ENCODE assay signal across 12 cellular contexts in the genomic region with DNA sequence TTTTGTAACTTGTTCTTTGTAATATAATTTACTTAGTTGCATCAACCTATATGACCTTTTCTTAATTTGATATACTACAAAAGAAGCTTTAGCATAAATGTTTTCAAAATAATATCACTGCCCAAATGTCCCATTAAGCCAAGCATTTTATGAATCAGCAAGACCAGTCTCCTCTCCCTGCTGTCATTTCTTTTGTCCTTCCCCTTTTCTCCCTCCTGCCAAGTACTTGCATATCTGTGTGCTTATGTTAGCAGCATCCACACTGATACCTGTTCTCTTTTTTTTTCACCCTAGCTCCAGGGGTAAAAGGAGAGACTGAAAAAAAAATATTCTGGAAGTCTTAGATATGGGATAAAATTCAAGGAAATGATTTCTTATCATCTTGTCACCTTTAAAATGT.
DNase-seq lines count a peak whose midpoint lies in the region; ATAC-seq and TF ChIP-seq lines count a peak whose summit lies in the region.
"Had no signal": no experiment of that assay in that cellular context is flagged by ENCODE, and none has a peak within 500 bp of the region (broad histone marks: within the 10 kb centered on the region; RNA-seq: fewer than 3 reads in every experiment).

No MANE protein-coding gene starts in this region.

- H3K27me3 ChIP-seq in IMR-90 (ENCODE audit: control insufficient read depth, insufficient read depth, low read length): no peaks in the 10 kb centered on the region
- H3K27me3 ChIP-seq: ovary had no signal

- H2BK120ac ChIP-seq in IMR-90 (ENCODE audit: low read depth, low read length): no peak overlapping the region

- in situ Hi-C loops in IMR-90 (cut with MboI; ENCODE audit: low sequenced_read_pairs): no loop called here
- in situ Hi-C loops in astrocyte of the spinal cord (cut with HindIII; ENCODE audit: low sequenced_read_pairs): no loop called here

- peaks cover 6% of the 10 kb centered on the region for H3K9me1 ChIP-seq in IMR-90 (ENCODE audit: insufficient read depth, low read length)

- no peaks in the 10 kb centered on the region for H3K9me3 Mint-ChIP-seq in activated CD8-positive, alpha-beta T cell treated with anti-CD3 and anti-CD28 coated beads, Interleukin-2, amount 10 ng/mL, durations not matched to agents 7 days and 5 days (ENCODE audit: insufficient read depth)
- H3K9me3 Mint-ChIP-seq: T-cell had no signal

- H3K27ac Mint-ChIP-seq in activated CD8-positive, alpha-beta T cell treated with anti-CD3 and anti-CD28 coated beads, Interleukin-2, amount 10 ng/mL, durations not matched to agents 7 days and 5 days: no peak overlapping the region

- H3K56ac ChIP-seq in IMR-90 (ENCODE audit: extremely low read depth, insufficient read depth, low read length): no peak overlapping the region

- POLR2A ChIA-PET in IMR-90 (lab: Charles Lee; ENCODE audit: unreplicated experiment): no interaction called here
- POLR2A ChIA-PET in activated CD8-positive, alpha-beta T cell treated with anti-CD3 and anti-CD28 coated beads, Interleukin-2, amount 10 ng/mL, durations not matched to agents 7 days and 5 days (lab: Charles Lee): no interaction called here

- DNase-seq in AG20443 (ENCODE audit: low spot score) (peak; percentile 67), IMR-90 (peak; percentile 69), astrocyte of the spinal cord (ENCODE audit: low read depth, low spot score) (peak; percentile 72), iris pigment epithelial cell (ENCODE audit: low read depth) (peak; percentile 81), middle frontal gyrus (ENCODE audit: extremely low spot score, low spot score) (no peak), SIG-M5 (lab: John Stamatoyannopoulos, UW) (no peak)
- DNase-seq in activated CD8-positive, alpha-beta T cell treated with anti-CD3 and anti-CD28 coated beads, Interleukin-2, amount 10 ng/mL, durations not matched to agents 7 days and 5 days: no peak
- DNase-seq: ovary, T-cell had no signal

- H3K23ac ChIP-seq in IMR-90 (ENCODE audit: low read depth, low read length): no peak overlapping the region

- H3K36me3 ChIP-seq in IMR-90 (ENCODE audit: control insufficient read depth, insufficient read depth, low read length): no peaks in the 10 kb centered on the region
- H3K36me3 ChIP-seq: ovary had no signal

- no peak for TF ChIP-seq POLR2A in IMR-90 (IDR thresholded peaks at IDR 0.05; ENCODE audit: low read depth, low read length)

- no TSS peak for BruUV-seq in IMR-90 (replicated peaks; lab: Mats Ljungman, UMichigan)

- intact Hi-C loops in IMR-90 (cut with micrococcal nuclease): loop anchor here (10.0 kb wide), 2 partner anchors 127 to 237 kb away; a partner anchor contains a TSS

- CTCF ChIA-PET in IMR-90 (lab: Yijun Ruan, JAX): no interaction called here
- CTCF ChIA-PET in activated CD8-positive, alpha-beta T cell treated with anti-CD3 and anti-CD28 coated beads, Interleukin-2, amount 10 ng/mL, durations not matched to agents 7 days and 5 days (lab: Charles Lee): no interaction called here

- peaks cover 5% of the 10 kb centered on the region for H3K4me1 Mint-ChIP-seq in activated CD8-positive, alpha-beta T cell treated with anti-CD3 and anti-CD28 coated beads, Interleukin-2, amount 10 ng/mL, durations not matched to agents 7 days and 5 days (ENCODE audit: low read depth)

- H4K91ac ChIP-seq in IMR-90 (ENCODE audit: insufficient read depth, low read depth, low read length): no peak overlapping the region

- peak; percentile 46 for ATAC-seq in IMR-90 (ENCODE audit: low read depth)
- ATAC-seq in activated CD8-positive, alpha-beta T cell treated with anti-CD3 and anti-CD28 coated beads, Interleukin-2, amount 10 ng/mL, durations not matched to agents 7 days and 5 days: no peak
- no peak for ATAC-seq in HG02840 (IDR thresholded peaks at IDR 0.05; ENCODE audit: low FRiP score, unreplicated experiment)
- ATAC-seq: HCT116, T-cell had no signal

- H3K4me1 ChIP-seq in IMR-90 (ENCODE audit: control insufficient read depth, insufficient read depth, low read length): peaks cover 17% of the 10 kb centered on the region

- H2BK20ac ChIP-seq in IMR-90 (ENCODE audit: low read depth, low read length): no peak overlapping the region

- no peak overlapping the region for H2BK15ac ChIP-seq in IMR-90 (ENCODE audit: low read depth, low read length)

- no peak overlapping the region for H2AK9ac ChIP-seq in IMR-90 (replicated peaks; ENCODE audit: low read depth, low read length, poor library complexity)

- H4K8ac ChIP-seq in IMR-90 (ENCODE audit: low read depth in 2 of 2, low read length in 2 of 2): no peak overlapping the region

- H3K4ac ChIP-seq in IMR-90 (ENCODE audit: low read depth, low read length): no peak overlapping the region

- no peak overlapping the region for H2AFZ ChIP-seq in IMR-90 (replicated peaks; ENCODE audit: low read length, poor library complexity)

- peaks cover 2% of the 10 kb centered on the region for H3K27me3 Mint-ChIP-seq in activated CD8-positive, alpha-beta T cell treated with anti-CD3 and anti-CD28 coated beads, Interleukin-2, amount 10 ng/mL, durations not matched to agents 7 days and 5 days (ENCODE audit: low read depth)
- H3K27me3 Mint-ChIP-seq: T-cell had no signal

- no peak overlapping the region for H2BK5ac ChIP-seq in IMR-90 (ENCODE audit: low read depth, low read length, poor library complexity, severe bottlenecking)

- no peak overlapping the region for H4K5ac ChIP-seq in IMR-90 (ENCODE audit: low read depth, low read length)

- no peak overlapping the region for H3K27ac ChIP-seq in IMR-90 (ENCODE audit: insufficient read depth, low read length)
- H3K27ac ChIP-seq: HL-60, ovary had no signal

- H2AK5ac ChIP-seq in IMR-90 (ENCODE audit: low read depth, low read length): no peak overlapping the region

- no peak overlapping the region for H3K18ac ChIP-seq in IMR-90 (ENCODE audit: low read depth, low read length)

- no peak overlapping the region for H3K4me3 Mint-ChIP-seq in activated CD8-positive, alpha-beta T cell treated with anti-CD3 and anti-CD28 coated beads, Interleukin-2, amount 10 ng/mL, durations not matched to agents 7 days and 5 days
- H3K4me3 Mint-ChIP-seq: T-cell had no signal

- TF ChIP-seq CTCF in IMR-90 (conservative IDR thresholded peaks at IDR 0.05; ENCODE audit: low read depth, low read length) (no peak), astrocyte of the spinal cord (IDR thresholded peaks at IDR 0.05; ENCODE audit: low read depth, low read length) (no peak)

- peaks cover 77% of the 10 kb centered on the region for H4K20me1 ChIP-seq in IMR-90 (ENCODE audit: insufficient read depth, low read length)

- H3K79me1 ChIP-seq in IMR-90 (ENCODE audit: low read depth in 1 of 2, low read length in 2 of 2): peaks cover 23 to 74% of the 10 kb centered on the region in 2 experiments

- H3K4me2 ChIP-seq in IMR-90 (ENCODE audit: low read depth, low read length): no peak overlapping the region

- no peaks in the 10 kb centered on the region for H3K9me3 ChIP-seq in IMR-90 (ENCODE audit: control insufficient read depth, insufficient read depth, low read length)
- H3K9me3 ChIP-seq: ovary had no signal

- H3K14ac ChIP-seq in IMR-90 (replicated peaks; ENCODE audit: low read depth, low read length): no peak overlapping the region

- no peaks in the 10 kb centered on the region for H3K36me3 Mint-ChIP-seq in activated CD8-positive, alpha-beta T cell treated with anti-CD3 and anti-CD28 coated beads, Interleukin-2, amount 10 ng/mL, durations not matched to agents 7 days and 5 days (ENCODE audit: low read depth)
- H3K36me3 Mint-ChIP-seq: T-cell had no signal

- H3K4me3 ChIP-seq in IMR-90 (ENCODE audit: insufficient read depth, low read depth, low read length): no peak overlapping the region
- H3K4me3 ChIP-seq in astrocyte of the spinal cord (ENCODE audit: low read depth, low read length): no peak overlapping the region
- H3K4me3 ChIP-seq: ovary had no signal

- no peak for TF ChIP-seq RAD21 in IMR-90 (IDR thresholded peaks at IDR 0.05; ENCODE audit: low read length)

- dilution Hi-C loops in IMR-90 (cut with HindIII; ENCODE audit: low sequenced_read_pairs, unreplicated experiment): no loop called here

- no peak overlapping the region for H3K9ac ChIP-seq in IMR-90 (ENCODE audit: low read depth, low read length)

TF ChIP-seq in IMR-90, 13 proteins besides CTCF, POLR2A, EP300 and RAD21:
- TF ChIP-seq RCOR1 (IDR thresholded peaks at IDR 0.05; ENCODE audit: insufficient replicate concordance, low read length): no peak
- TF ChIP-seq MAFK (IDR thresholded peaks at IDR 0.05; ENCODE audit: low read depth, low read length): no peak
- TF ChIP-seq NFE2L2 (IDR thresholded peaks at IDR 0.05; ENCODE audit: low read depth, low read length): no peak
- no peak for TF ChIP-seq RFX5 (IDR thresholded peaks at IDR 0.05; ENCODE audit: low read depth, low read length)
- TF ChIP-seq MXI1 (IDR thresholded peaks at IDR 0.05; ENCODE audit: borderline replicate concordance, low read depth, low read length): no peak
- no peak for TF ChIP-seq SMC3 (IDR thresholded peaks at IDR 0.05; ENCODE audit: low read depth, low read length)
- no peak for TF ChIP-seq BHLHE40 (IDR thresholded peaks at IDR 0.05; ENCODE audit: low read depth, low read length)
- TF ChIP-seq FOS (IDR thresholded peaks at IDR 0.05; ENCODE audit: low read depth, low read length): no peak
- TF ChIP-seq, protein P1, sequence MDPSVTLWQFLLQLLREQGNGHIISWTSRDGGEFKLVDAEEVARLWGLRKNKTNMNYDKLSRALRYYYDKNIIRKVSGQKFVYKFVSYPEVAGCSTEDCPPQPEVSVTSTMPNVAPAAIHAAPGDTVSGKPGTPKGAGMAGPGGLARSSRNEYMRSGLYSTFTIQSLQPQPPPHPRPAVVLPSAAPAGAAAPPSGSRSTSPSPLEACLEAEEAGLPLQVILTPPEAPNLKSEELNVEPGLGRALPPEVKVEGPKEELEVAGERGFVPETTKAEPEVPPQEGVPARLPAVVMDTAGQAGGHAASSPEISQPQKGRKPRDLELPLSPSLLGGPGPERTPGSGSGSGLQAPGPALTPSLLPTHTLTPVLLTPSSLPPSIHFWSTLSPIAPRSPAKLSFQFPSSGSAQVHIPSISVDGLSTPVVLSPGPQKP (IDR thresholded peaks at IDR 0.05; ENCODE audit: borderline replicate concordance, low read depth, low read length): no peak
- TF ChIP-seq, protein P2, sequence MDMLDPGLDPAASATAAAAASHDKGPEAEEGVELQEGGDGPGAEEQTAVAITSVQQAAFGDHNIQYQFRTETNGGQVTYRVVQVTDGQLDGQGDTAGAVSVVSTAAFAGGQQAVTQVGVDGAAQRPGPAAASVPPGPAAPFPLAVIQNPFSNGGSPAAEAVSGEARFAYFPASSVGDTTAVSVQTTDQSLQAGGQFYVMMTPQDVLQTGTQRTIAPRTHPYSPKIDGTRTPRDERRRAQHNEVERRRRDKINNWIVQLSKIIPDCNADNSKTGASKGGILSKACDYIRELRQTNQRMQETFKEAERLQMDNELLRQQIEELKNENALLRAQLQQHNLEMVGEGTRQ (IDR thresholded peaks at IDR 0.05; ENCODE audit: low read depth, low read length): no peak
- no peak for TF ChIP-seq CHD1 (IDR thresholded peaks at IDR 0.05; ENCODE audit: low read depth, low read length)
- no peak for TF ChIP-seq CEBPB (IDR thresholded peaks at IDR 0.05; ENCODE audit: low read depth, low read length)
- no peak for TF ChIP-seq MAZ (IDR thresholded peaks at IDR 0.05; ENCODE audit: borderline replicate concordance, low read depth, low read length)

Comparison
In these comparisons a context has a peak if more than half of its experiments do, and no peak if none do; other contexts are left out.
1. DNase-seq: peak in AG20443 (single experiment), IMR-90 (single experiment), astrocyte of the spinal cord (single experiment) and iris pigment epithelial cell (single experiment); none in activated CD8-positive, alpha-beta T cell treated with anti-CD3 and anti-CD28 coated beads, Interleukin-2, amount 10 ng/mL, durations not matched to agents 7 days and 5 days (single experiment), middle frontal gyrus (single experiment) and SIG-M5 (single experiment).